Comparison of ENCODE assay signal across 20 cellular contexts in genomic region chr1:167511374-167511986, GRCh38. TPM values are rescaled to one million over a fixed set of nuclear protein-coding genes. Genes with fewer than 3 reads are reported as not detected.
A peak's percentile ranks its signal among the peaks of the same experiment; 100 is the strongest.
DNase-seq lines count a peak whose midpoint lies in the region; ATAC-seq, FAIRE-seq and TF ChIP-seq lines count a peak whose summit lies in the region.
"Had no signal": no experiment of that assay in that cellular context is flagged by ENCODE, and none has a peak within 500 bp of the region (broad histone marks: within the 10 kb centered on the region; RNA-seq: fewer than 3 reads in every experiment).

No MANE protein-coding gene starts in this region.

- no peaks in the 10 kb centered on the region for H3K27me3 ChIP-seq in CD4-positive, alpha-beta T cell (ENCODE audit: control insufficient read depth, insufficient read depth, low read length)
- H3K27me3 ChIP-seq in PC-9 (ENCODE audit: insufficient read depth, low read depth) (no peaks in the 10 kb centered on the region), esophagus squamous epithelium (peaks cover 0 to 9% (median 0%) of the 10 kb centered on the region in 4 donors)
- H3K27me3 ChIP-seq: dorsolateral prefrontal cortex had no signal

- H3K27ac ChIP-seq in A549 (no peak overlapping the region), PC-9 (no peak overlapping the region), esophagus squamous epithelium (no peak overlapping the region)
- H3K27ac ChIP-seq in CD4-positive, alpha-beta T cell (ENCODE audit: low read depth, low read length) = peak overlapping the region; percentile 72
- H3K27ac ChIP-seq: dorsolateral prefrontal cortex, foreskin keratinocyte had no signal

- CTCF ChIA-PET in A549 (lab: Yijun Ruan, JAX) = no interaction called here
- CTCF ChIA-PET in CD4-positive, alpha-beta T cell (lab: Charles Lee) = interaction anchor here (1.3 to 1.6 kb wide), 3 partner anchors 10 to 55 kb away, joined by 3 to 5 read pairs (median 3); no protein-coding TSS in a partner anchor
- CTCF ChIA-PET in activated CD4-positive, alpha-beta memory T cell treated with anti-CD3 and anti-CD28 coated beads, Interleukin-2, amount 10 ng/mL, durations not matched to agents 7 days and 5 days (lab: Charles Lee) = no interaction called here
- CTCF ChIA-PET in PC-9 (lab: Charles Lee) = no interaction called here

- no peaks in the 10 kb centered on the region for H3F3A ChIP-seq in PC-9 (ENCODE audit: insufficient read depth, low read depth)

- peak overlapping the region; percentile 87 for H3K4me3 Mint-ChIP-seq in CD4-positive, alpha-beta T cell
- H3K4me3 Mint-ChIP-seq in activated CD4-positive, alpha-beta memory T cell treated with anti-CD3 and anti-CD28 coated beads, Interleukin-2, amount 10 ng/mL, durations not matched to agents 7 days and 5 days = peak overlapping the region; percentile 76
- H3K4me3 Mint-ChIP-seq in effector memory CD8-positive, alpha-beta T cell = peak overlapping the region; percentile 75

- no peak overlapping the region for H2AFZ ChIP-seq in PC-9

- H3K4me3 ChIP-seq in A549 = no peak overlapping the region
- H3K4me3 ChIP-seq in mucosa of descending colon = no peak overlapping the region
- no peak overlapping the region for H3K4me3 ChIP-seq in PC-9
- no peak overlapping the region for H3K4me3 ChIP-seq in esophagus squamous epithelium

- TF ChIP-seq EP300 in A549 (IDR thresholded peaks at IDR 0.05) = no peak

- H3K4me2 ChIP-seq in A549 (no peak overlapping the region), PC-9 (no peak overlapping the region)

- peaks cover 95% of the 10 kb centered on the region for H3K36me3 Mint-ChIP-seq in CD4-positive, alpha-beta T cell (ENCODE audit: low read depth)
- peaks cover 90% of the 10 kb centered on the region for H3K36me3 Mint-ChIP-seq in activated CD4-positive, alpha-beta memory T cell treated with anti-CD3 and anti-CD28 coated beads, Interleukin-2, amount 10 ng/mL, durations not matched to agents 7 days and 5 days (ENCODE audit: low read depth)
- peaks cover 90% of the 10 kb centered on the region for H3K36me3 Mint-ChIP-seq in effector memory CD8-positive, alpha-beta T cell (ENCODE audit: insufficient read depth)

- H3K27me3 Mint-ChIP-seq in CD4-positive, alpha-beta T cell = no peaks in the 10 kb centered on the region
- H3K27me3 Mint-ChIP-seq in activated CD4-positive, alpha-beta memory T cell treated with anti-CD3 and anti-CD28 coated beads, Interleukin-2, amount 10 ng/mL, durations not matched to agents 7 days and 5 days = no peaks in the 10 kb centered on the region
- H3K27me3 Mint-ChIP-seq in effector memory CD8-positive, alpha-beta T cell = no peaks in the 10 kb centered on the region

- H4K20me1 ChIP-seq in PC-9 (ENCODE audit: insufficient read depth) = no peaks in the 10 kb centered on the region

- WGBS in A549 (ENCODE audit: missing lambda C conversion rate) = 67% methylated on average over 11 of the region's 11 CpGs
- WGBS in esophagus squamous epithelium, 2 donors = 81 to 87% methylated on average over 11 of the region's 11 CpGs

- no peaks in the 10 kb centered on the region for H3K9me2 ChIP-seq in PC-9 (ENCODE audit: insufficient read depth)

- POLR2A ChIA-PET in A549 (lab: Yijun Ruan, JAX) (no interaction called here), PC-9 (lab: Charles Lee; ENCODE audit: unreplicated experiment) (interaction anchor here (0.6 kb wide), 1 partner anchor 449 kb away, joined by 16 read pairs; no protein-coding TSS in a partner anchor)
- POLR2A ChIA-PET in CD4-positive, alpha-beta T cell (lab: Charles Lee) = interaction anchor here (0.8 to 5.8 kb wide), 3 partner anchors 15 to 56 kb away, joined by 3 to 45 read pairs (median 5); no protein-coding TSS in a partner anchor
- POLR2A ChIA-PET in activated CD4-positive, alpha-beta memory T cell treated with anti-CD3 and anti-CD28 coated beads, Interleukin-2, amount 10 ng/mL, durations not matched to agents 7 days and 5 days (lab: Charles Lee) = interaction anchor here (0.6 to 4.0 kb wide), 5 partner anchors 9 to 117 kb away, joined by 3 to 18 read pairs (median 4); no protein-coding TSS in a partner anchor

- H3K4me1 ChIP-seq in A549 = no peaks in the 10 kb centered on the region
- no peaks in the 10 kb centered on the region for H3K4me1 ChIP-seq in mucosa of descending colon (ENCODE audit: low read depth)
- H3K4me1 ChIP-seq in PC-9 (replicated peaks; ENCODE audit: insufficient read depth) = no peaks in the 10 kb centered on the region
- no peaks in the 10 kb centered on the region for H3K4me1 ChIP-seq in esophagus squamous epithelium
- H3K4me1 ChIP-seq: foreskin keratinocyte had no signal

- TF ChIP-seq RAD21 in A549 (conservative IDR thresholded peaks at IDR 0.05 in 1 of 2, IDR thresholded peaks at IDR 0.05 in 1 of 2) = no peak

- H3K9me3 ChIP-seq in A549 (no peaks in the 10 kb centered on the region), mucosa of descending colon (no peaks in the 10 kb centered on the region), PC-9 (ENCODE audit: insufficient read depth, low read depth) (no peaks in the 10 kb centered on the region), esophagus squamous epithelium (no peaks in the 10 kb centered on the region)
- no peaks in the 10 kb centered on the region for H3K9me3 ChIP-seq in CD4-positive, alpha-beta T cell (ENCODE audit: control insufficient read depth, low read length)

- H3K79me2 ChIP-seq in PC-9 (ENCODE audit: low read depth) = no peaks in the 10 kb centered on the region

- DNase-seq in A549 (ENCODE audit: low read depth in 1 of 2, low spot score in 1 of 2) (no peak), mucosa of descending colon (no peak), PC-9 (no peak), NCI-H345 treated with DMSO at 0.1 percent for 48 hours (lab: John Stamatoyannopoulos, UW; ENCODE audit: unreplicated experiment) (no peak), esophagus squamous epithelium (lab: John Stamatoyannopoulos, UW) (no peak)
- no peak for DNase-seq in CD4-positive, alpha-beta T cell
- DNase-seq in activated CD4-positive, alpha-beta memory T cell treated with anti-CD3 and anti-CD28 coated beads, Interleukin-2, amount 10 ng/mL, durations not matched to agents 7 days and 5 days = no peak
- DNase-seq in effector memory CD8-positive, alpha-beta T cell = no peak
- DNase-seq: activated CD4-positive, alpha-beta T cell treated with anti-CD3 and anti-CD28 coated beads for 1 hour; anterior cingulate cortex; caudate nucleus; COR-L47; dorsolateral prefrontal cortex; foreskin keratinocyte; NCI-H1105 treated with DMSO at 0.1 percent for 48 hours; occipital lobe; stimulated activated CD4-positive, alpha-beta T cell treated with anti-CD3 and anti-CD28 coated beads, Interleukin-4, amount 100 ng/mL, for 4 hours had no signal

- ATAC-seq in A549 (no peak), mucosa of descending colon (no peak)
- no peak for ATAC-seq in CD4-positive, alpha-beta T cell (ENCODE audit: poor library complexity)
- ATAC-seq in effector memory CD8-positive, alpha-beta T cell (replicated peaks) = no peak
- ATAC-seq: foreskin keratinocyte had no signal

- no TSS peak for BruUV-seq in PC-9 (replicated peaks; lab: Mats Ljungman, UMichigan)

- H3K27ac Mint-ChIP-seq in CD4-positive, alpha-beta T cell = peak overlapping the region; percentile 100
- peak overlapping the region; percentile 68 for H3K27ac Mint-ChIP-seq in activated CD4-positive, alpha-beta memory T cell treated with anti-CD3 and anti-CD28 coated beads, Interleukin-2, amount 10 ng/mL, durations not matched to agents 7 days and 5 days
- H3K27ac Mint-ChIP-seq in effector memory CD8-positive, alpha-beta T cell = no peak overlapping the region

- FAIRE-seq in A549 (lab: Jason Lieb, UNC) = no peak
- FAIRE-seq: islet of Langerhans, TTC549 had no signal

- H3K36me3 ChIP-seq in mucosa of descending colon (ENCODE audit: low read depth) = no peaks in the 10 kb centered on the region
- no peaks in the 10 kb centered on the region for H3K36me3 ChIP-seq in PC-9 (ENCODE audit: low read depth)
- no peaks in the 10 kb centered on the region for H3K36me3 ChIP-seq in esophagus squamous epithelium

- H3K9me3 Mint-ChIP-seq in CD4-positive, alpha-beta T cell = no peaks in the 10 kb centered on the region
- no peaks in the 10 kb centered on the region for H3K9me3 Mint-ChIP-seq in activated CD4-positive, alpha-beta memory T cell treated with anti-CD3 and anti-CD28 coated beads, Interleukin-2, amount 10 ng/mL, durations not matched to agents 7 days and 5 days
- H3K9me3 Mint-ChIP-seq in effector memory CD8-positive, alpha-beta T cell = no peaks in the 10 kb centered on the region

- TF ChIP-seq POLR2A in A549 (IDR thresholded peaks at IDR 0.05; ENCODE audit: low read length) (no peak), esophagus squamous epithelium (IDR thresholded peaks at IDR 0.05) (no peak)

- peaks cover 90% of the 10 kb centered on the region for H3K4me1 Mint-ChIP-seq in CD4-positive, alpha-beta T cell (ENCODE audit: low read depth)
- peaks cover 75% of the 10 kb centered on the region for H3K4me1 Mint-ChIP-seq in activated CD4-positive, alpha-beta memory T cell treated with anti-CD3 and anti-CD28 coated beads, Interleukin-2, amount 10 ng/mL, durations not matched to agents 7 days and 5 days
- H3K4me1 Mint-ChIP-seq in effector memory CD8-positive, alpha-beta T cell (ENCODE audit: low read depth in 2 of 2) = peaks cover 54 to 79% of the 10 kb centered on the region in 2 donors

- TF ChIP-seq CTCF in A549 (IDR thresholded peaks at IDR 0.05) (no peak), mucosa of descending colon (IDR thresholded peaks at IDR 0.05) (no peak), PC-9 (conservative IDR thresholded peaks at IDR 0.05) (no peak), esophagus squamous epithelium (IDR thresholded peaks at IDR 0.05) (no peak)
- TF ChIP-seq CTCF in CD4-positive, alpha-beta T cell (IDR thresholded peaks at IDR 0.05) = no peak

- intact Hi-C loops in CD4-positive, alpha-beta T cell (cut with DNase I, micrococcal nuclease) = no loop called here
- intact Hi-C loops in mucosa of descending colon (cut with DNase I, micrococcal nuclease) = no loop called here
- intact Hi-C loops in PC-9 (cut with micrococcal nuclease; ENCODE audit: unreplicated experiment) = no loop called here
- intact Hi-C loops in esophagus squamous epithelium (cut with DNase I) = no loop called here

RNA-seq across cellular contexts. Expression of gene CD247, which starts 6.8 kb away (rescaled TPM):
- polyA plus RNA-seq in A549 (2011; rRNA removed) = 0.27 and 0.30 TPM in 2 replicates
- polyA plus RNA-seq in A549 (2012; cell fraction: cytosol; rRNA removed) = 0.40 and 0.49 TPM in 2 replicates
- polyA plus RNA-seq in A549 (2012; cell fraction: nucleus; rRNA removed) = 0.42 and 0.58 TPM in 2 replicates
- polyA plus RNA-seq in A549 (2017; fragmentation: RNase III; extraction: RNeasy Plus Mini Kit Qiagen cat#74134 plus additional on column Dnase treatment) = 0.10 to 0.28 TPM (median 0.18 TPM) in 3 replicates
- polyA minus RNA-seq in A549 (2011; rRNA and poly(A)+ RNA removed) = 0.37 TPM in 1 of 2 replicates, not detected in the other
- 100 to 1,000 TPM; 355 to 378 TPM for total RNA-seq in CD4-positive, alpha-beta T cell
- 100 to 1,000 TPM; 239 to 242 TPM for total RNA-seq in activated CD4-positive, alpha-beta memory T cell treated with anti-CD3 and anti-CD28 coated beads, Interleukin-2, amount 10 ng/mL, durations not matched to agents 7 days and 5 days
- 1 to 10 TPM; 4.6 to 6.1 (median 4.6) TPM for total RNA-seq in mucosa of descending colon
- not detected in 2 replicates for total RNA-seq in PC-9 (2021)
- 1 to 10 TPM in 3 of 4 donors, under 1 TPM in 1; 0.68 to 3.5 (median 3.1) TPM for total RNA-seq in esophagus squamous epithelium
- total RNA-seq: epithelial cell of proximal tubule had no signal
- polyA plus RNA-seq: foreskin keratinocyte had no signal

RNA-seq across cellular contexts. Expression of gene CREG1, which starts 42.1 kb away (rescaled TPM):
- polyA plus RNA-seq in A549 (2011; rRNA removed) = 129 and 132 TPM in 2 replicates
- polyA plus RNA-seq in A549 (2012; cell fraction: cytosol; rRNA removed) = 39.0 and 55.6 TPM in 2 replicates
- polyA plus RNA-seq in A549 (2012; cell fraction: nucleus; rRNA removed) = 24.0 and 29.6 TPM in 2 replicates
- 64.6 to 70.2 TPM (median 65.3 TPM) in 3 replicates for polyA plus RNA-seq in A549 (2017; fragmentation: RNase III; extraction: RNeasy Plus Mini Kit Qiagen cat#74134 plus additional on column Dnase treatment)
- polyA minus RNA-seq in A549 (2011; rRNA and poly(A)+ RNA removed) = 20.5 and 23.4 TPM in 2 replicates
- 10 to 100 TPM; 10.7 to 11.2 TPM for total RNA-seq in CD4-positive, alpha-beta T cell
- total RNA-seq in activated CD4-positive, alpha-beta memory T cell treated with anti-CD3 and anti-CD28 coated beads, Interleukin-2, amount 10 ng/mL, durations not matched to agents 7 days and 5 days = 10 to 100 TPM; 19.5 TPM
- total RNA-seq in mucosa of descending colon = 10 to 100 TPM; 47.8 to 70.6 (median 58.7) TPM
- total RNA-seq in PC-9 (2021) = 31.6 and 34.6 TPM in 2 replicates
- total RNA-seq in esophagus squamous epithelium = 100 to 1,000 TPM; 110 to 203 (median 175) TPM

Comparison
In these comparisons a context has a peak if more than half of its experiments do, and no peak if none do; other contexts are left out.
1. H3K27ac Mint-ChIP-seq: peak in CD4-positive, alpha-beta T cell (single experiment) and activated CD4-positive, alpha-beta memory T cell treated with anti-CD3 and anti-CD28 coated beads, Interleukin-2, amount 10 ng/mL, durations not matched to agents 7 days and 5 days (single experiment); none in effector memory CD8-positive, alpha-beta T cell (0 of 2).
2. RNA of gene CD247, which starts 6.8 kb away (total RNA-seq): 355 to 378 TPM in CD4-positive, alpha-beta T cell and 239 to 242 TPM in activated CD4-positive, alpha-beta memory T cell treated with anti-CD3 and anti-CD28 coated beads, Interleukin-2, amount 10 ng/mL, durations not matched to agents 7 days and 5 days; 4.6 to 6.1 TPM in mucosa of descending colon, 0.68 to 3.5 TPM in esophagus squamous epithelium and not detected in PC-9; every median in the first group is over 10 times any median in the second.
3. Peak in every context shown above with its lines, with median percentiles within 50 percentile points of each other: H3K4me3 Mint-ChIP-seq.